8 cellular contexts compared by ENCODE assay signal in the genomic region with DNA sequence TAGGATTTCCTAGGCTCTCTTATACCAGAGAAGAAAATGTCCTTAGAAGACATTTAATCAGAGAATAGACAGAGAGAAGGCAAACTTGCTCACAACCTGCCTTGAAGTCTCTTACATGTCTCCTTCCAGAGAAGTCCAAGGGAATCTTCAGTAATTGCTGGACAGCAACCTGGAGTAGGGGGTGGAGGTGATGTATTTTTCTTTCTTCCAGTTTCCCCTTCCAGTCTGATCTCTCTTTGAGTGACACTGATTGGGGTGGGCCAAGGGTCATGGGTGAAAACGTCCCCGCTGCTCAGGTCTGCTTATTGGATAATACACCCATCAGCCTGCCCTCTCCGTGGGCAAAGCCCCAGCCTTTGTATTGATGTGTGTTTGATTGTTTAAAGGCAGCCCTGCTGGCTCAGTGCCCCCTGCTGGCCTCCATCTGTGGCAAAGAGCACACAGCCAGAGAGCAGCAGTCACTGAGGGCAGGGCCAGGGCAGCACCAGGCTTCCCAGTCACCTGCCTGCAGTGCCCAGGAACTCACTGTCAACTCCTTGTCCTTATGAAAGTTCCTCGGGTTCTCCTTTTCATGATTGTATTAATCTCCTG. TPM values are rescaled to one million over a fixed set of nuclear protein-coding genes. Genes with fewer than 3 reads are reported as not detected.
DNase-seq lines count a peak whose midpoint lies in the region; ATAC-seq and TF ChIP-seq lines count a peak whose summit lies in the region.

No MANE protein-coding gene starts in this region.

- H3K27me3 ChIP-seq in DND-41 (ENCODE audit: insufficient read depth, low read length, poor library complexity): no peaks in the 10 kb centered on the region

- TF ChIP-seq CTCF in DND-41 (IDR thresholded peaks at IDR 0.05; ENCODE audit: borderline replicate concordance, extremely low read depth, low read length, poor library complexity, severe bottlenecking) (peak; percentile 63), fibroblast of the aortic adventitia (IDR thresholded peaks at IDR 0.05; ENCODE audit: insufficient read depth, low read length) (peak; percentile 34)

- H3K79me2 ChIP-seq in DND-41 (ENCODE audit: insufficient read depth, low read length): no peaks in the 10 kb centered on the region

- ATAC-seq in DND-41 (ENCODE audit: insufficient read depth, low read depth) (peak; percentile 73), GM18909 (IDR thresholded peaks at IDR 0.05; ENCODE audit: poor library complexity, unreplicated experiment) (no peak), GM21723 (IDR thresholded peaks at IDR 0.05; ENCODE audit: unreplicated experiment) (no peak)

- H4K20me1 ChIP-seq in DND-41 (ENCODE audit: insufficient read depth, low read length): no peaks in the 10 kb centered on the region

- H3K4me2 ChIP-seq in DND-41 (ENCODE audit: insufficient read depth, low read length): no peak overlapping the region

- H3K27ac ChIP-seq in DND-41 (ENCODE audit: low read length): no peak overlapping the region

- H3K36me3 ChIP-seq in DND-41 (ENCODE audit: insufficient read depth, low read length): no peaks in the 10 kb centered on the region

- H3K4me1 ChIP-seq in DND-41 (ENCODE audit: insufficient read depth, low read length): no peaks in the 10 kb centered on the region

- H3K4me3 ChIP-seq in DND-41 (ENCODE audit: low read depth in 1 of 2, low read length in 2 of 2) (no peak overlapping the region), fibroblast of the aortic adventitia (ENCODE audit: low read depth, low read length) (no peak overlapping the region)

- no peaks in the 10 kb centered on the region for H3K9me3 ChIP-seq in DND-41 (ENCODE audit: insufficient read depth, low read length, severe bottlenecking)

- no peak overlapping the region for H3K9ac ChIP-seq in DND-41 (ENCODE audit: low read depth, low read length)

- DNase-seq in DND-41 (peak; percentile 38), MV-4-11 (lab: John Stamatoyannopoulos, UW) (peak; percentile 36), fibroblast of the aortic adventitia (ENCODE audit: low read depth) (no peak), NCI-H1105 (lab: John Stamatoyannopoulos, UW) (no peak)
- DNase-seq in activated CD8-positive, alpha-beta memory T cell treated with anti-CD3 and anti-CD28 coated beads for 24 hours: peak; percentile 73
- DNase-seq in stimulated activated CD4-positive, alpha-beta T cell treated with anti-CD3 and anti-CD28 coated beads, Interleukin-2, amount 100 ng/mL, for 48 hours: peak; percentile 34 to 36

- no peak overlapping the region for H2AFZ ChIP-seq in DND-41 (ENCODE audit: low read depth, low read length)

RNA-seq across cellular contexts. Expression of a gene that starts 35.7 kb away (rescaled TPM):
- 99.7 and 139 TPM in 2 replicates for total RNA-seq in fibroblast of the aortic adventitia (ENCODE audit: low replicate concordance)

Comparison
In these comparisons a context has a peak if more than half of its experiments do, and no peak if none do; other contexts are left out.
1. DNase-seq: peak in DND-41 (single experiment), MV-4-11 (single experiment), activated CD8-positive, alpha-beta memory T cell treated with anti-CD3 and anti-CD28 coated beads for 24 hours (single experiment) and stimulated activated CD4-positive, alpha-beta T cell treated with anti-CD3 and anti-CD28 coated beads, Interleukin-2, amount 100 ng/mL, for 48 hours (2 of 2); none in fibroblast of the aortic adventitia (single experiment) and NCI-H1105 (single experiment).